ENCODE assay signal across 8 cellular contexts in the genomic region with DNA sequence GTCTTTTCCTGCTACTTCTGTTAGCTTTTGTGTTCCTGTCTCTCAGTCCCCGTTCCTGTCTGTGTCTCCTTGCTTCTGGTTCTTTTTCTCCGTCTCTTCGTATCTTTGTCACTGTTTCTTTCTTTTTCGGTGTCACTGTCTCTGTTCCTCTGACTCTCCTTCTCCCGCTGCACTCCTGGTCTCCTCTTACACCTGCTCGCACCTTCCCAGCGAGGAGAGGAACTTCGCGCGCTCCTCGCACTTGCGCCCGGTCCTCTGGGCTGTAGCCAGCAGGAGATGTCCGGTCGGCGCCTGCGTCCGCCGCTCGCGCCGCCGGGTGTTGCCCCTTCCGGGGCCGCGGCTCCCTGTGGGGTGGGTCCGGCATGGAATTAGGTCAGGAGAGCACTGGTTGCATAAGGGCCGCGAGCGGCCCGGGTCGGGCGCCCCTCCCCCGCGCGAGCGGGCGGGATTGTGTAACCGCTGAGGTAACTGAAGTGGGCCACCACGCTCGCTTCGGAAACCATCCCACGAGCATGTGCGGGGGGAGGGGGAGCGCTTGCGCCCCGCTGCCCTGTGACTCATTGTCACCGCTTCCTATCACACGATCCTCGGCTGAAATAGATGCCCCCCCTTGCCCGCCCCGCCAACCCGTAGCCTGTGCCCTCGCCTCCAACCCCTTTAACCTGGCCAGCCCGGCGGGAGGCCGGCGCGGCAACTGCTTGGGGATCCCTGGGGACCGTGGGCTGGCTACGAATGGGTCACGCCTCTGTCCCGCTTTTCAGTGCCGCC. TPM values are rescaled to one million over a fixed set of nuclear protein-coding genes. Genes with fewer than 3 reads are reported as not detected.
A peak's percentile ranks its signal among the peaks of the same experiment; 100 is the strongest.
DNase-seq lines count a peak whose midpoint lies in the region; ATAC-seq and TF ChIP-seq lines count a peak whose summit lies in the region.

No MANE protein-coding gene starts in this region.

- H3K27ac Mint-ChIP-seq in activated T-helper 2 cell treated with anti-CD3 and anti-CD28 coated beads, Interferon-gamma antibody, Interleukin-2, Interleukin-4, amounts not matched to agents 10 μg/mL and 5 μg/mL and 100 μg/mL, durations not matched to agents 14 hours and 24 hours and 36 hours = no peak overlapping the region
- no peak overlapping the region for H3K27ac Mint-ChIP-seq in neural progenitor cell

- H3K9ac ChIP-seq in neural progenitor cell = no peak overlapping the region

- no peaks in the 10 kb centered on the region for H4K20me1 ChIP-seq in PC-9 (ENCODE audit: insufficient read depth)
- no peaks in the 10 kb centered on the region for H4K20me1 ChIP-seq in neural progenitor cell (ENCODE audit: low read depth)

- H3K79me2 ChIP-seq in PC-9 (ENCODE audit: low read depth) (peaks cover 55% of the 10 kb centered on the region), neural progenitor cell (ENCODE audit: low read depth) (no peaks in the 10 kb centered on the region)

- CTCF ChIA-PET in PC-9 (lab: Charles Lee) = interaction anchor here (0.8 kb wide), 1 partner anchor 91 kb away, joined by 8 read pairs; no protein-coding TSS in a partner anchor

- H3K4me1 ChIP-seq in PC-9 (replicated peaks; ENCODE audit: insufficient read depth) = peaks cover 27% of the 10 kb centered on the region
- no peaks in the 10 kb centered on the region for H3K4me1 ChIP-seq in neural progenitor cell

- POLR2A ChIA-PET in PC-9 (lab: Charles Lee; ENCODE audit: unreplicated experiment) = interaction anchor here (0.5 to 0.7 kb wide), 2 partner anchors 39 to 640 kb away, joined by 3 to 7 read pairs; no protein-coding TSS in a partner anchor

- peaks cover 41% of the 10 kb centered on the region for H3K27me3 Mint-ChIP-seq in activated T-helper 2 cell treated with anti-CD3 and anti-CD28 coated beads, Interferon-gamma antibody, Interleukin-2, Interleukin-4, amounts not matched to agents 10 μg/mL and 5 μg/mL and 100 μg/mL, durations not matched to agents 14 hours and 24 hours and 36 hours (ENCODE audit: low read depth)
- H3K27me3 Mint-ChIP-seq in neural progenitor cell (ENCODE audit: insufficient read depth, low read depth) = peaks cover 32% of the 10 kb centered on the region

- peak overlapping the region; percentile 95 for H3K27ac ChIP-seq in PC-9
- no peak overlapping the region for H3K27ac ChIP-seq in neural progenitor cell
- no peak overlapping the region for H3K27ac ChIP-seq in substantia nigra (ENCODE audit: low read depth, low read length, poor library complexity, severe bottlenecking)

- H3K4me3 ChIP-seq in H7 (ENCODE audit: insufficient read depth, low read depth, low read length) (peak overlapping the region; percentile 23; the same call in 1 of the 2 replicates), PC-9 (peak overlapping the region; percentile 93), fibroblast of the aortic adventitia (ENCODE audit: low read depth, low read length) (peak overlapping the region; percentile 48), neural progenitor cell (peak overlapping the region; percentile 42)

- no peaks in the 10 kb centered on the region for H3K36me3 ChIP-seq in H7 (replicated peaks; ENCODE audit: control insufficient read depth, insufficient read depth, low read length)
- peaks cover 28% of the 10 kb centered on the region for H3K36me3 ChIP-seq in PC-9 (ENCODE audit: low read depth)
- H3K36me3 ChIP-seq in neural progenitor cell = no peaks in the 10 kb centered on the region

- intact Hi-C loops in PC-9 (cut with micrococcal nuclease; ENCODE audit: unreplicated experiment) = loop anchor here (1.0 to 2.0 kb wide), 2 partner anchors 39 to 91 kb away; no protein-coding TSS in a partner anchor
- intact Hi-C loops in activated T-helper 2 cell treated with anti-CD3 and anti-CD28 coated beads, Interferon-gamma antibody, Interleukin-2, Interleukin-4, amounts not matched to agents 10 μg/mL and 5 μg/mL and 100 μg/mL, durations not matched to agents 14 hours and 24 hours and 36 hours (cut with micrococcal nuclease) = no loop called here

- ATAC-seq in HG03457 (IDR thresholded peaks at IDR 0.05; ENCODE audit: unreplicated experiment) (no peak), GM18907 (IDR thresholded peaks at IDR 0.05; ENCODE audit: unreplicated experiment) (no peak)

- TSS peak; percentile 45 for BruUV-seq in PC-9 (replicated peaks; lab: Mats Ljungman, UMichigan)

- H2AFZ ChIP-seq in PC-9 = peak overlapping the region; percentile 80; the same call in 1 of the 2 replicates
- H2AFZ ChIP-seq in neural progenitor cell (replicated peaks) = peak overlapping the region; percentile 63

- H3F3A ChIP-seq in PC-9 (ENCODE audit: insufficient read depth, low read depth) (peaks cover 26% of the 10 kb centered on the region), neural progenitor cell (ENCODE audit: low read depth) (peaks cover 3% of the 10 kb centered on the region)

- H3K9me3 ChIP-seq in PC-9 (ENCODE audit: insufficient read depth, low read depth) (no peaks in the 10 kb centered on the region), neural progenitor cell (ENCODE audit: low read depth) (no peaks in the 10 kb centered on the region)

- H3K4me3 Mint-ChIP-seq in activated T-helper 2 cell treated with anti-CD3 and anti-CD28 coated beads, Interferon-gamma antibody, Interleukin-2, Interleukin-4, amounts not matched to agents 10 μg/mL and 5 μg/mL and 100 μg/mL, durations not matched to agents 14 hours and 24 hours and 36 hours (ENCODE audit: low read depth) = peak overlapping the region; percentile 76
- H3K4me3 Mint-ChIP-seq in neural progenitor cell = peak overlapping the region; percentile 77

- H3K9me3 Mint-ChIP-seq in activated T-helper 2 cell treated with anti-CD3 and anti-CD28 coated beads, Interferon-gamma antibody, Interleukin-2, Interleukin-4, amounts not matched to agents 10 μg/mL and 5 μg/mL and 100 μg/mL, durations not matched to agents 14 hours and 24 hours and 36 hours = no peaks in the 10 kb centered on the region
- peaks cover 15% of the 10 kb centered on the region for H3K9me3 Mint-ChIP-seq in neural progenitor cell

- H3K36me3 Mint-ChIP-seq in activated T-helper 2 cell treated with anti-CD3 and anti-CD28 coated beads, Interferon-gamma antibody, Interleukin-2, Interleukin-4, amounts not matched to agents 10 μg/mL and 5 μg/mL and 100 μg/mL, durations not matched to agents 14 hours and 24 hours and 36 hours (ENCODE audit: low read depth) = no peaks in the 10 kb centered on the region
- no peaks in the 10 kb centered on the region for H3K36me3 Mint-ChIP-seq in neural progenitor cell

- DNase-seq in H7 = peak; percentile 72
- DNase-seq in PC-9 = peak; percentile 86
- DNase-seq in activated T-helper 2 cell treated with anti-CD3 and anti-CD28 coated beads, Interferon-gamma antibody, Interleukin-2, Interleukin-4, amounts not matched to agents 10 μg/mL and 5 μg/mL and 100 μg/mL, durations not matched to agents 14 hours and 24 hours and 36 hours (ENCODE audit: low spot score) = peak; percentile 9
- DNase-seq in fibroblast of the aortic adventitia (ENCODE audit: low read depth) = peak; percentile 11
- peak; percentile 44 for DNase-seq in neural progenitor cell (ENCODE audit: low spot score)
- peak in 33 of 49 donors; percentile 0 to 77 (median 17) for DNase-seq in substantia nigra (lab: John Stamatoyannopoulos, UW)

- peaks cover 5% of the 10 kb centered on the region for H3K4me1 Mint-ChIP-seq in activated T-helper 2 cell treated with anti-CD3 and anti-CD28 coated beads, Interferon-gamma antibody, Interleukin-2, Interleukin-4, amounts not matched to agents 10 μg/mL and 5 μg/mL and 100 μg/mL, durations not matched to agents 14 hours and 24 hours and 36 hours (ENCODE audit: low read depth)
- peaks cover 4% of the 10 kb centered on the region for H3K4me1 Mint-ChIP-seq in neural progenitor cell

- H3K4me2 ChIP-seq in PC-9 = peak overlapping the region; percentile 84
- peak overlapping the region; percentile 75 for H3K4me2 ChIP-seq in neural progenitor cell

- TF ChIP-seq CTCF in PC-9 (conservative IDR thresholded peaks at IDR 0.05) = no peak
- TF ChIP-seq CTCF in fibroblast of the aortic adventitia (IDR thresholded peaks at IDR 0.05; ENCODE audit: insufficient read depth, low read length) = no peak
- no peak for TF ChIP-seq CTCF in neural progenitor cell (IDR thresholded peaks at IDR 0.05)

- peaks cover 80% of the 10 kb centered on the region for H3K27me3 ChIP-seq in H7 (ENCODE audit: control insufficient read depth, insufficient read depth, low read length)
- peaks cover 7% of the 10 kb centered on the region; the same call in 1 of the 2 replicates for H3K27me3 ChIP-seq in PC-9 (ENCODE audit: insufficient read depth, low read depth)
- peaks cover 94% of the 10 kb centered on the region for H3K27me3 ChIP-seq in neural progenitor cell

- no peaks in the 10 kb centered on the region for H3K9me2 ChIP-seq in PC-9 (ENCODE audit: insufficient read depth)

RNA-seq across cellular contexts. Expression of a gene that starts 1.6 kb away (rescaled TPM):
- total RNA-seq in H7 (2014; rRNA removed; shearing (Covaris generic)) = 0.10 TPM in 1 of 2 replicates, not detected in the other
- 6.3 and 8.7 TPM in 2 replicates for total RNA-seq in PC-9 (2021)
- 0.46 and 0.62 TPM in 2 replicates for total RNA-seq in activated T-helper 2 cell treated with anti-CD3 and anti-CD28 coated beads, Interferon-gamma antibody, Interleukin-2, Interleukin-4, amounts not matched to agents 10 μg/mL and 5 μg/mL and 100 μg/mL, durations not matched to agents 14 hours and 24 hours and 36 hours
- 1.5 TPM in 1 of 2 replicates, not detected in the other for total RNA-seq in fibroblast of the aortic adventitia (ENCODE audit: low replicate concordance)
- 0.25 and 0.39 TPM in 2 replicates for total RNA-seq in neural progenitor cell (ENCODE audit: low replicate concordance)

Comparison
In these comparisons a context has a peak if more than half of its experiments do, and no peak if none do; other contexts are left out.
1. DNase-seq: peak in every context shown above with its lines; median percentile 86 in PC-9; 72 in H7; 44 in neural progenitor cell; 17 in substantia nigra; 11 in fibroblast of the aortic adventitia; 9 in activated T-helper 2 cell treated with anti-CD3 and anti-CD28 coated beads, Interferon-gamma antibody, Interleukin-2, Interleukin-4, amounts not matched to agents 10 μg/mL and 5 μg/mL and 100 μg/mL, durations not matched to agents 14 hours and 24 hours and 36 hours.
2. H3K4me3 ChIP-seq: peak in every context shown above with its lines; median percentile 93 in PC-9; 48 in fibroblast of the aortic adventitia; 42 in neural progenitor cell; 23 in H7.